In genomic region chr4:37762294-37763163, GRCh38 we compare ENCODE assay signal across 11 cellular contexts.
DNase-seq lines count a peak whose midpoint lies in the region; ATAC-seq and FAIRE-seq lines count a peak whose summit lies in the region.
"Had no signal": no experiment of that assay in that cellular context is flagged by ENCODE, and none has a peak within 500 bp of the region (broad histone marks: within the 10 kb centered on the region; RNA-seq: fewer than 3 reads in every experiment).

No MANE protein-coding gene starts in this region.

- no peak overlapping the region for H3K4me3 ChIP-seq in small intestine (ENCODE audit: low read depth in 1 of 2, low read length in 2 of 2)

- POLR2A ChIA-PET in activated CD4-positive, alpha-beta memory T cell treated with anti-CD3 and anti-CD28 coated beads for 36 hours (lab: Charles Lee), result no interaction called here
- POLR2A ChIA-PET in activated CD4-positive, alpha-beta memory T cell treated with anti-CD3 and anti-CD28 coated beads, Interleukin-2, amount 10 ng/mL, durations not matched to agents 7 days and 5 days (lab: Charles Lee), result no interaction called here

- H3K36me3 Mint-ChIP-seq in activated CD4-positive, alpha-beta memory T cell treated with anti-CD3 and anti-CD28 coated beads for 36 hours, result no peaks in the 10 kb centered on the region
- H3K36me3 Mint-ChIP-seq in activated CD4-positive, alpha-beta memory T cell treated with anti-CD3 and anti-CD28 coated beads, Interleukin-2, amount 10 ng/mL, durations not matched to agents 7 days and 5 days (ENCODE audit: low read depth), result no peaks in the 10 kb centered on the region

- H3K27ac Mint-ChIP-seq in activated CD4-positive, alpha-beta memory T cell treated with anti-CD3 and anti-CD28 coated beads for 36 hours, result no peak overlapping the region
- no peak overlapping the region for H3K27ac Mint-ChIP-seq in activated CD4-positive, alpha-beta memory T cell treated with anti-CD3 and anti-CD28 coated beads, Interleukin-2, amount 10 ng/mL, durations not matched to agents 7 days and 5 days

- H3K9me3 Mint-ChIP-seq in activated CD4-positive, alpha-beta memory T cell treated with anti-CD3 and anti-CD28 coated beads for 36 hours, result no peaks in the 10 kb centered on the region
- no peaks in the 10 kb centered on the region for H3K9me3 Mint-ChIP-seq in activated CD4-positive, alpha-beta memory T cell treated with anti-CD3 and anti-CD28 coated beads, Interleukin-2, amount 10 ng/mL, durations not matched to agents 7 days and 5 days

- intact Hi-C loops in activated CD4-positive, alpha-beta memory T cell treated with anti-CD3 and anti-CD28 coated beads for 36 hours (cut with micrococcal nuclease), result no loop called here

- H3K4me1 Mint-ChIP-seq in activated CD4-positive, alpha-beta memory T cell treated with anti-CD3 and anti-CD28 coated beads for 36 hours (ENCODE audit: low read depth), result peaks cover 6% of the 10 kb centered on the region
- H3K4me1 Mint-ChIP-seq in activated CD4-positive, alpha-beta memory T cell treated with anti-CD3 and anti-CD28 coated beads, Interleukin-2, amount 10 ng/mL, durations not matched to agents 7 days and 5 days, result peaks cover 16% of the 10 kb centered on the region

- peaks cover 2% of the 10 kb centered on the region for H3K27me3 Mint-ChIP-seq in activated CD4-positive, alpha-beta memory T cell treated with anti-CD3 and anti-CD28 coated beads for 36 hours
- H3K27me3 Mint-ChIP-seq in activated CD4-positive, alpha-beta memory T cell treated with anti-CD3 and anti-CD28 coated beads, Interleukin-2, amount 10 ng/mL, durations not matched to agents 7 days and 5 days, result no peaks in the 10 kb centered on the region

- no peak overlapping the region for H3K4me3 Mint-ChIP-seq in activated CD4-positive, alpha-beta memory T cell treated with anti-CD3 and anti-CD28 coated beads for 36 hours
- H3K4me3 Mint-ChIP-seq in activated CD4-positive, alpha-beta memory T cell treated with anti-CD3 and anti-CD28 coated beads, Interleukin-2, amount 10 ng/mL, durations not matched to agents 7 days and 5 days, result no peak overlapping the region

- peak; percentile 28 for DNase-seq in activated CD4-positive, alpha-beta memory T cell treated with anti-CD3 and anti-CD28 coated beads for 36 hours
- no peak for DNase-seq in activated CD4-positive, alpha-beta memory T cell treated with anti-CD3 and anti-CD28 coated beads, Interleukin-2, amount 10 ng/mL, durations not matched to agents 7 days and 5 days
- DNase-seq in NCI-H774 (lab: John Stamatoyannopoulos, UW) (peak; percentile 14), epithelial cell of prostate (ENCODE audit: low read depth, low spot score) (peak; percentile 73), small intestine (peak; percentile 14), LoVo (ENCODE audit: low spot score) (no peak), NCI-H1105 (lab: John Stamatoyannopoulos, UW) (no peak)
- DNase-seq: NCI-H2227 treated with DMSO at 0.1 percent for 48 hours had no signal

- H3K27ac ChIP-seq in epithelial cell of prostate (peak overlapping the region; percentile 50), small intestine (ENCODE audit: low read depth in 1 of 2, low read length in 1 of 2) (no peak overlapping the region)

- no peaks in the 10 kb centered on the region for H3K4me1 ChIP-seq in small intestine (ENCODE audit: control insufficient read depth in 2 of 2, insufficient read depth in 1 of 2, low read depth in 1 of 2, low read length in 1 of 2)

- 65 to 77% (median 73%) methylated on average over 6 of the region's 6 CpGs for WGBS in small intestine, 3 donors

- H3K27me3 ChIP-seq in small intestine (ENCODE audit: control insufficient read depth in 2 of 2, insufficient read depth in 2 of 2, low read length in 2 of 2), result no peaks in the 10 kb centered on the region

- CTCF ChIA-PET in activated CD4-positive, alpha-beta memory T cell treated with anti-CD3 and anti-CD28 coated beads for 36 hours (lab: Charles Lee), result no interaction called here
- CTCF ChIA-PET in activated CD4-positive, alpha-beta memory T cell treated with anti-CD3 and anti-CD28 coated beads, Interleukin-2, amount 10 ng/mL, durations not matched to agents 7 days and 5 days (lab: Charles Lee), result no interaction called here

- H3K9me3 ChIP-seq in small intestine (ENCODE audit: control insufficient read depth, low read depth), result no peaks in the 10 kb centered on the region

- H3K36me3 ChIP-seq in small intestine (ENCODE audit: control insufficient read depth in 2 of 2, insufficient read depth in 2 of 2, low read length in 2 of 2), result no peaks in the 10 kb centered on the region

- ATAC-seq in HG03457 (IDR thresholded peaks at IDR 0.05; ENCODE audit: unreplicated experiment), result no peak
- ATAC-seq: activated CD4-positive, CD25-positive, alpha-beta regulatory T cell treated with anti-CD3 and anti-CD28 coated beads, Interleukin-2, amount 50 U/mL, for 24 hours had no signal

- no peak for FAIRE-seq in small intestine (lab: Jason Lieb, UNC)
- FAIRE-seq: astrocyte had no signal

Comparison
In these comparisons a context has a peak if more than half of its experiments do, and no peak if none do; other contexts are left out.
1. DNase-seq: peak in activated CD4-positive, alpha-beta memory T cell treated with anti-CD3 and anti-CD28 coated beads for 36 hours (single experiment), NCI-H774 (single experiment), epithelial cell of prostate (single experiment) and small intestine (single experiment); none in activated CD4-positive, alpha-beta memory T cell treated with anti-CD3 and anti-CD28 coated beads, Interleukin-2, amount 10 ng/mL, durations not matched to agents 7 days and 5 days (single experiment), LoVo (single experiment) and NCI-H1105 (single experiment).